ENCODE assay signal across 8 cellular contexts in genomic region chr18:7272268-7273049, GRCh38. TPM values are rescaled to one million over a fixed set of nuclear protein-coding genes. Genes with fewer than 3 reads are reported as not detected.
A peak's percentile ranks its signal among the peaks of the same experiment; 100 is the strongest.
DNase-seq lines count a peak whose midpoint lies in the region; ATAC-seq lines count a peak whose summit lies in the region.

No MANE protein-coding gene starts in this region.

- DNase-seq in DMS53 (lab: John Stamatoyannopoulos, UW): peak; percentile 95
- peak; percentile 48 for DNase-seq in NCI-H1092 treated with DMSO at 0.1 percent for 48 hours (lab: John Stamatoyannopoulos, UW)
- peak; percentile 84 for DNase-seq in astrocyte of the hippocampus (ENCODE audit: low read depth, low spot score)
- peak; percentile 76 to 85 (median 82) for DNase-seq in right cardiac atrium
- DNase-seq in retina: peak; percentile 73
- no peak for DNase-seq in stimulated activated naive CD4-positive, alpha-beta T cell (lab: John Stamatoyannopoulos, UW)
- no peak for DNase-seq in activated naive CD4-positive, alpha-beta T cell treated with anti-CD3 and anti-CD28 coated beads, Interleukin-2, amount 50 U/mL, for 16 hours

- no peaks in the 10 kb centered on the region for H3K27me3 ChIP-seq in right cardiac atrium (ENCODE audit: control insufficient read depth, insufficient read depth)

- ATAC-seq in right cardiac atrium (peak; percentile 77 to 85), GM21526 (IDR thresholded peaks at IDR 0.05; ENCODE audit: low FRiP score, unreplicated experiment) (no peak)

- H3K9me3 ChIP-seq in right cardiac atrium (ENCODE audit: control insufficient read depth, low read length): no peaks in the 10 kb centered on the region

- H3K4me3 ChIP-seq in right cardiac atrium (ENCODE audit: low read length): no peak overlapping the region

- intact Hi-C loops in right cardiac atrium (cut with DNase I): loop anchor here in 3 of 4 donors (2.0 to 10.0 kb wide), 8 partner anchors 95 to 1205 kb away; partner anchors contain the start of gene PTPRM (in 2 of the 3)

- 19% methylated on average over 25 of the region's 25 CpGs for WGBS in right cardiac atrium

- peaks cover 7% of the 10 kb centered on the region for H3K4me1 ChIP-seq in right cardiac atrium (ENCODE audit: control insufficient read depth, insufficient read depth, low read length)

- H3K27ac ChIP-seq in right cardiac atrium (ENCODE audit: low read length): peak overlapping the region; percentile 66

RNA-seq across cellular contexts. Expression of gene LRRC30, which starts 41.6 kb away (rescaled TPM):
- not detected for total RNA-seq in right cardiac atrium
- not detected for polyA plus RNA-seq in right cardiac atrium

Comparison
In these comparisons a context has a peak if more than half of its experiments do, and no peak if none do; other contexts are left out.
1. DNase-seq: peak in DMS53 (single experiment), NCI-H1092 treated with DMSO at 0.1 percent for 48 hours (single experiment), astrocyte of the hippocampus (single experiment), right cardiac atrium (3 of 3) and retina (single experiment); none in stimulated activated naive CD4-positive, alpha-beta T cell (0 of 6) and activated naive CD4-positive, alpha-beta T cell treated with anti-CD3 and anti-CD28 coated beads, Interleukin-2, amount 50 U/mL, for 16 hours (single experiment).